31 cellular contexts compared by ENCODE assay signal in the genomic region with DNA sequence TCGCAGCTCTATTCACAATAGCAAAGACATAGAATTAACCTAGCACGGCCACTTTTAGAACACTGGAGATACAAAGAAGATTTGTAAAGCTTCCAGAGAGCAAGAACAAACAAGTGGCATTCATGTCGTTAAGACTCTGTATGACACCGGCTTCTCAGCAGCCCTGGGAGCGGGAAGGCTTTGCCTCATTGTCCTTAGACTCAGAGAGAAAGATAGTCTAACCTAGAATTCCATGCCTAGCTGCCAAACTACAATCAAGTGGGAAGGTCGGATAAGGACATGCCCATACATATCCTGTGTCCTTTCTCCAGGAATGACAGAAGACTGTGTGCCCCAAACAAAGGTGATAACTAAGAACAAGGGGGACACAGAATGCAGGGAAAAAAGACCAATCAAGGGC.
DNase-seq lines count a peak whose midpoint lies in the region; ATAC-seq, FAIRE-seq and TF ChIP-seq lines count a peak whose summit lies in the region.
"Had no signal": no experiment of that assay in that cellular context is flagged by ENCODE, and none has a peak within 500 bp of the region (broad histone marks: within the 10 kb centered on the region; RNA-seq: fewer than 3 reads in every experiment).

No MANE protein-coding gene starts in this region.

- no peak for DNase-seq in activated CD4-positive, alpha-beta T cell treated with anti-CD3 and anti-CD28 coated beads, Interleukin-2, amount 10 ng/mL, durations not matched to agents 24 days and 14 days
- no peak for DNase-seq in activated CD4-positive, alpha-beta T cell treated with anti-CD3 and anti-CD28 coated beads, Interleukin-2, amount 50 U/mL, for 4 hours
- DNase-seq in bronchial epithelial cell (ENCODE audit: low read depth) (peak; percentile 69), kidney tubule cell (ENCODE audit: low spot score) (peak; percentile 2), amniotic stem cell (lab: John Stamatoyannopoulos, UW) (no peak), MM.1S (no peak)
- DNase-seq: Calu3; DMS79 treated with DMSO at 0.1 percent for 48 hours; dorsolateral prefrontal cortex; hypothalamus; IMR-90; mesenchymal stem cell; NCI-H1436 treated with DMSO at 0.1 percent for 48 hours; NCI-H2081 treated with DMSO at 0.1 percent for 48 hours; NCI-H82; psoas muscle; sigmoid colon; SJCRH30; stimulated activated CD4-positive, alpha-beta T cell treated with anti-CD3 and anti-CD28 coated beads, Interleukin-4, amount 100 ng/mL, for 1 hour; SW 1271; T1000 had no signal

- H3K36me3 Mint-ChIP-seq in activated CD4-positive, alpha-beta T cell treated with anti-CD3 and anti-CD28 coated beads, Interleukin-2, amount 10 ng/mL, durations not matched to agents 24 days and 14 days (ENCODE audit: low read depth): no peaks in the 10 kb centered on the region
- H3K36me3 Mint-ChIP-seq: CD14-positive monocyte had no signal

- no peaks in the 10 kb centered on the region for H3K27me3 Mint-ChIP-seq in activated CD4-positive, alpha-beta T cell treated with anti-CD3 and anti-CD28 coated beads, Interleukin-2, amount 10 ng/mL, durations not matched to agents 24 days and 14 days

- H3K9me3 Mint-ChIP-seq in activated CD4-positive, alpha-beta T cell treated with anti-CD3 and anti-CD28 coated beads, Interleukin-2, amount 10 ng/mL, durations not matched to agents 24 days and 14 days: peaks cover 4% of the 10 kb centered on the region

- H3K79me2 ChIP-seq in MM.1S (ENCODE audit: low read length): no peaks in the 10 kb centered on the region

- no peak overlapping the region for H3K4me2 ChIP-seq in MM.1S (ENCODE audit: low read depth, low read length)

- peaks cover 11% of the 10 kb centered on the region; the same call in 1 of the 2 replicates for H3K4me1 ChIP-seq in HUES64 (ENCODE audit: insufficient read depth, low read length)
- peaks cover 3% of the 10 kb centered on the region for H3K4me1 ChIP-seq in MM.1S (ENCODE audit: low read length)
- H3K4me1 ChIP-seq: psoas muscle, sigmoid colon, SJCRH30, tibial nerve had no signal

- H3K36me3 ChIP-seq in HUES64 (ENCODE audit: insufficient read depth, low read length): no peaks in the 10 kb centered on the region
- H3K36me3 ChIP-seq in bronchial epithelial cell (ENCODE audit: control insufficient read depth, insufficient read depth, low read length): no peaks in the 10 kb centered on the region
- H3K36me3 ChIP-seq in MM.1S (replicated peaks; ENCODE audit: insufficient read depth, low read length): no peaks in the 10 kb centered on the region
- H3K36me3 ChIP-seq: neutrophil, sigmoid colon, SJCRH30, tibial nerve had no signal

- H3K27me3 ChIP-seq in HUES64 (ENCODE audit: insufficient read depth, low read length): no peaks in the 10 kb centered on the region
- H3K27me3 ChIP-seq in bronchial epithelial cell (ENCODE audit: control insufficient read depth, insufficient read depth, low read length): no peaks in the 10 kb centered on the region
- H3K27me3 ChIP-seq in MM.1S (replicated peaks; ENCODE audit: insufficient read depth, low read length): no peaks in the 10 kb centered on the region
- H3K27me3 ChIP-seq: neutrophil, SJCRH30, tibial nerve had no signal

- peaks cover 3% of the 10 kb centered on the region for H3F3A ChIP-seq in MM.1S (ENCODE audit: insufficient read depth, low read length)

- H3K27ac Mint-ChIP-seq in activated CD4-positive, alpha-beta T cell treated with anti-CD3 and anti-CD28 coated beads, Interleukin-2, amount 10 ng/mL, durations not matched to agents 24 days and 14 days: peak overlapping the region; percentile 35
- H3K27ac Mint-ChIP-seq: activated T-helper 2 cell treated with anti-CD3 and anti-CD28 coated beads, Interferon-gamma antibody, Interleukin-2, Interleukin-4, amounts not matched to agents 10 μg/mL and 5 μg/mL and 100 μg/mL, durations not matched to agents 14 hours and 24 hours and 36 hours; CD14-positive monocyte had no signal

- H3K9ac ChIP-seq in HUES64 (ENCODE audit: low read depth, low read length) (no peak overlapping the region), MM.1S (ENCODE audit: low read length) (no peak overlapping the region)

- H3K27ac ChIP-seq in HUES64 (ENCODE audit: low read depth, low read length) (0 out of 2 replicates have a peak overlapping the region, but pooled peaks have one; percentile 26), MM.1S (ENCODE audit: low read length) (no peak overlapping the region)
- H3K27ac ChIP-seq: dorsolateral prefrontal cortex, neutrophil, psoas muscle, sigmoid colon, SJCRH30, tibial nerve, VCaP had no signal

- no peak overlapping the region for H2AFZ ChIP-seq in MM.1S (ENCODE audit: low read length)

- TF ChIP-seq CTCF in bronchial epithelial cell (IDR thresholded peaks at IDR 0.05; ENCODE audit: insufficient read depth, low read length, severe bottlenecking) (no peak), MM.1S (IDR thresholded peaks at IDR 0.05; ENCODE audit: low read length) (no peak)

- H3K4me3 Mint-ChIP-seq in activated CD4-positive, alpha-beta T cell treated with anti-CD3 and anti-CD28 coated beads, Interleukin-2, amount 10 ng/mL, durations not matched to agents 24 days and 14 days: no peak overlapping the region
- H3K4me3 Mint-ChIP-seq: brain, CD14-positive monocyte had no signal

- H3K4me3 ChIP-seq in HUES64 (ENCODE audit: low read length) (no peak overlapping the region), bronchial epithelial cell (ENCODE audit: low read depth, low read length) (no peak overlapping the region), MM.1S (ENCODE audit: low read length) (no peak overlapping the region)
- H3K4me3 ChIP-seq: dorsolateral prefrontal cortex, psoas muscle, sigmoid colon, SJCRH30, tibial nerve had no signal

- peaks cover 36% of the 10 kb centered on the region for H3K4me1 Mint-ChIP-seq in activated CD4-positive, alpha-beta T cell treated with anti-CD3 and anti-CD28 coated beads, Interleukin-2, amount 10 ng/mL, durations not matched to agents 24 days and 14 days
- H3K4me1 Mint-ChIP-seq: CD14-positive monocyte had no signal

- no peaks in the 10 kb centered on the region for H3K9me2 ChIP-seq in MM.1S (replicated peaks; ENCODE audit: insufficient read depth, low read length)

- no peak for FAIRE-seq in bronchial epithelial cell (lab: Jason Lieb, UNC)
- FAIRE-seq: A204.1 had no signal

- 68% methylated on average over 6 of the region's 6 CpGs for WGBS in HUES64

- H3K9me3 ChIP-seq in HUES64 (ENCODE audit: insufficient read depth, low read depth, low read length) (peaks cover 4% of the 10 kb centered on the region; the same call in 1 of the 2 replicates), MM.1S (replicated peaks; ENCODE audit: insufficient read depth, low read length) (no peaks in the 10 kb centered on the region)
- H3K9me3 ChIP-seq: neutrophil, psoas muscle, sigmoid colon, SJCRH30, tibial nerve had no signal

- no peak for ATAC-seq in GM19023 (IDR thresholded peaks at IDR 0.05; ENCODE audit: unreplicated experiment)
- ATAC-seq: left lobe of liver, psoas muscle had no signal

- no peaks in the 10 kb centered on the region for H4K20me1 ChIP-seq in MM.1S (ENCODE audit: insufficient read depth, low read length)

- intact Hi-C loops in activated CD4-positive, alpha-beta T cell treated with anti-CD3 and anti-CD28 coated beads, Interleukin-2, amount 10 ng/mL, durations not matched to agents 24 days and 14 days (cut with micrococcal nuclease): loop anchor here (1.0 kb wide), 6 partner anchors 44 to 954 kb away; no protein-coding TSS in a partner anchor

Comparison
In these comparisons a context has a peak if more than half of its experiments do, and no peak if none do; other contexts are left out.
1. DNase-seq: peak in bronchial epithelial cell (single experiment) and kidney tubule cell (single experiment); none in activated CD4-positive, alpha-beta T cell treated with anti-CD3 and anti-CD28 coated beads, Interleukin-2, amount 10 ng/mL, durations not matched to agents 24 days and 14 days (single experiment), activated CD4-positive, alpha-beta T cell treated with anti-CD3 and anti-CD28 coated beads, Interleukin-2, amount 50 U/mL, for 4 hours (0 of 2), amniotic stem cell (single experiment) and MM.1S (single experiment).